In the genomic region with DNA sequence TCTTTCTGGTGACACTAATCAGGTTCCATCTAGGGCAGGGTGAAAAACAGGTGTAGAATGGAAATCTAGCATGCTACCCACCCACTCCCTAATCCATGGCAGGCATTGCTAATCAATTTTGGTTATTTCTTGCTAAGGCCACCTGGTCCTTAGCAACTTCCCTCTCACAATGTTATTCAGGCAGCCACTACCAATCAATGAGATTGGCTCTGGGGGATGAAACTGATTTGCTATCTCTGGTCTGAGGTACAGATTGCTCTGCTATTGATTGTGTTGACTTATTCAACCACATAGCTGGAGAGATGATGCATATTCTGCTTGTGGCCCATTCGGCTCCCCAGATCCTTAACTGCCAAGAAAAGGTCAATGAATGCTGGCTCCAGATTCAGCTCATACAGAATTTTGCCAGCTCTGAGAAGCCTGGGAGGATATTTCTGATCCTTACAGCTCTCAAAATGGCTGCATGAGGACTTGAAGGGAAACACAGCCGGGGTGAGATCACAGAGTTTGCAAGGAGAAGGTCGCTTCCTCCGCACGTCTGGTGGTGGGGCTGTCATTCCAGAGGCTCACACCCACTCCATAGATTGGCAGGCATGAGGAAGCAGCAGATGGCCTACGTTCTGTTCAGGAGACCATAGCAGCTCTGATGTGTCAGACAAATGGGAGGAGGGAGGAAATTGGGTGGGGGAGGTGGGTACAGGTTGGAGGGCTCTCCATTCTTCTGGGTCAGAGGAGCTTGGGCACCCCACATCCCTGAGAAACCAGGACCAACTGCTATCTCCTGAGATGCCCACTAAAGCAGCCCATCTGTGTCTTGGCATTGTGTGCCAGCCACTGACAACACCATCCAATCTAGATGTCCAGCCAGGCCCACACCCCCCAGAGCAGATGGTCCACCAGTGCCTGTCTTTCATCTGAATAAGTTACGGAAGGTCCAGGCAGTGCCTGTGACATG, we compare ENCODE assay signal across 13 cellular contexts. TPM values are rescaled to one million over a fixed set of nuclear protein-coding genes. Genes with fewer than 3 reads are reported as not detected.
DNase-seq lines count a peak whose midpoint lies in the region; ATAC-seq and TF ChIP-seq lines count a peak whose summit lies in the region.
"Had no signal": no experiment of that assay in that cellular context is flagged by ENCODE, and none has a peak within 500 bp of the region (broad histone marks: within the 10 kb centered on the region; RNA-seq: fewer than 3 reads in every experiment).

No MANE protein-coding gene starts in this region.

- peaks cover 0 to 21% (median 6%) of the 10 kb centered on the region in 4 donors for H3K4me1 ChIP-seq in stomach
- H3K4me1 ChIP-seq: A549 had no signal

- TF ChIP-seq EP300 in stomach (IDR thresholded peaks at IDR 0.05): no peak

- H3K4me3 Mint-ChIP-seq in activated T-cell treated with anti-CD3 and anti-CD28 coated beads, Interleukin-2, amount 50 U/mL, for 72 hours: peak overlapping the region in 1 of 2 donors; percentile 51
- H3K4me3 Mint-ChIP-seq in activated T-cell treated with anti-CD3 and anti-CD28 coated beads, Interleukin-2, amount 50 U/mL, for 4 hours: no peak overlapping the region
- peak overlapping the region; percentile 59 for H3K4me3 Mint-ChIP-seq in T-helper 17 cell
- no peak overlapping the region for H3K4me3 Mint-ChIP-seq in endothelial cell (ENCODE audit: unreplicated experiment)
- H3K4me3 Mint-ChIP-seq: nephron progenitor cell had no signal

- H3K27ac ChIP-seq in stomach: peak overlapping the region in 3 of 5 donors; percentile 52 to 79 (median 62)
- H3K27ac ChIP-seq: A549 had no signal

- H3K9me3 Mint-ChIP-seq in activated T-cell treated with anti-CD3 and anti-CD28 coated beads, Interleukin-2, amount 50 U/mL, for 72 hours: no peaks in the 10 kb centered on the region
- no peaks in the 10 kb centered on the region for H3K9me3 Mint-ChIP-seq in activated T-cell treated with anti-CD3 and anti-CD28 coated beads, Interleukin-2, amount 50 U/mL, for 4 hours
- no peaks in the 10 kb centered on the region for H3K9me3 Mint-ChIP-seq in endothelial cell (ENCODE audit: unreplicated experiment)
- H3K9me3 Mint-ChIP-seq: nephron progenitor cell had no signal

- TF ChIP-seq CTCF in endothelial cell (IDR thresholded peaks at IDR 0.05; ENCODE audit: unreplicated experiment) (no peak), stomach (IDR thresholded peaks at IDR 0.05) (no peak)

- 47 to 69% (median 57%) methylated on average over 6 to 7 of the region's 7 CpGs for WGBS in stomach, 5 donors

- intact Hi-C loops in stomach (cut with DNase I; ENCODE audit: low total_unique reads): no loop called here

- no peaks in the 10 kb centered on the region for H3K9me3 ChIP-seq in T-helper 17 cell (ENCODE audit: control insufficient read depth, low read length, poor library complexity, severe bottlenecking)
- H3K9me3 ChIP-seq in stomach: no peaks in the 10 kb centered on the region
- H3K9me3 ChIP-seq: A549 had no signal

- no peak for ATAC-seq in activated T-cell treated with anti-CD3 and anti-CD28 coated beads, Interleukin-2, amount 50 U/mL, for 72 hours (replicated peaks in 1 of 2)
- ATAC-seq in activated T-cell treated with anti-CD3 and anti-CD28 coated beads, Interleukin-2, amount 50 U/mL, for 4 hours: no peak
- no peak for ATAC-seq in T-helper 17 cell
- no peak for ATAC-seq in GM18868 (IDR thresholded peaks at IDR 0.05; ENCODE audit: unreplicated experiment)
- no peak for ATAC-seq in HG03139 (IDR thresholded peaks at IDR 0.05; ENCODE audit: unreplicated experiment)
- ATAC-seq: A549 had no signal

- H3K36me3 Mint-ChIP-seq in activated T-cell treated with anti-CD3 and anti-CD28 coated beads, Interleukin-2, amount 50 U/mL, for 72 hours (ENCODE audit: insufficient read depth in 2 of 2): no peaks in the 10 kb centered on the region
- H3K36me3 Mint-ChIP-seq in activated T-cell treated with anti-CD3 and anti-CD28 coated beads, Interleukin-2, amount 50 U/mL, for 4 hours (ENCODE audit: insufficient read depth): no peaks in the 10 kb centered on the region
- no peaks in the 10 kb centered on the region for H3K36me3 Mint-ChIP-seq in T-helper 17 cell (ENCODE audit: low read depth)
- no peaks in the 10 kb centered on the region for H3K36me3 Mint-ChIP-seq in endothelial cell (ENCODE audit: low read depth, unreplicated experiment)

- no peak for DNase-seq in activated T-cell treated with anti-CD3 and anti-CD28 coated beads, Interleukin-2, amount 50 U/mL, for 72 hours
- no peak for DNase-seq in activated T-cell treated with anti-CD3 and anti-CD28 coated beads, Interleukin-2, amount 50 U/mL, for 4 hours
- DNase-seq in T-helper 17 cell (no peak), endothelial cell (ENCODE audit: low spot score) (no peak), stomach (no peak)
- DNase-seq in effector CD8-positive, alpha-beta T cell (lab: John Stamatoyannopoulos, UW): no peak
- DNase-seq: activated naive CD4-positive, alpha-beta T cell; H7; NCI-H1105; nephron progenitor cell had no signal

- no peaks in the 10 kb centered on the region for H3K27me3 Mint-ChIP-seq in activated T-cell treated with anti-CD3 and anti-CD28 coated beads, Interleukin-2, amount 50 U/mL, for 72 hours (ENCODE audit: low read depth)
- H3K27me3 Mint-ChIP-seq in activated T-cell treated with anti-CD3 and anti-CD28 coated beads, Interleukin-2, amount 50 U/mL, for 4 hours (ENCODE audit: low read depth): no peaks in the 10 kb centered on the region
- no peaks in the 10 kb centered on the region for H3K27me3 Mint-ChIP-seq in T-helper 17 cell
- peaks cover 17% of the 10 kb centered on the region for H3K27me3 Mint-ChIP-seq in endothelial cell (ENCODE audit: unreplicated experiment)

- H3K27ac Mint-ChIP-seq in activated T-cell treated with anti-CD3 and anti-CD28 coated beads, Interleukin-2, amount 50 U/mL, for 72 hours: peak overlapping the region; percentile 78
- H3K27ac Mint-ChIP-seq in T-helper 17 cell: peak overlapping the region; percentile 96
- H3K27ac Mint-ChIP-seq in endothelial cell (ENCODE audit: unreplicated experiment): peak overlapping the region; percentile 20
- H3K27ac Mint-ChIP-seq: nephron progenitor cell had no signal

- TF ChIP-seq POLR2A in stomach (IDR thresholded peaks at IDR 0.05): no peak

- H3K36me3 ChIP-seq in stomach: no peaks in the 10 kb centered on the region

- H3K4me3 ChIP-seq in stomach: no peak overlapping the region
- H3K4me3 ChIP-seq: A549 had no signal

- H3K27me3 ChIP-seq in stomach: peaks cover 0 to 48% (median 18%) of the 10 kb centered on the region in 3 donors

- H3K4me1 Mint-ChIP-seq in activated T-cell treated with anti-CD3 and anti-CD28 coated beads, Interleukin-2, amount 50 U/mL, for 72 hours (ENCODE audit: low read depth): peaks cover 23% of the 10 kb centered on the region
- peaks cover 23% of the 10 kb centered on the region for H3K4me1 Mint-ChIP-seq in activated T-cell treated with anti-CD3 and anti-CD28 coated beads, Interleukin-2, amount 50 U/mL, for 4 hours (ENCODE audit: low read depth)
- H3K4me1 Mint-ChIP-seq in T-helper 17 cell: peaks cover 18% of the 10 kb centered on the region
- H3K4me1 Mint-ChIP-seq in endothelial cell (ENCODE audit: unreplicated experiment): peaks cover 22% of the 10 kb centered on the region

RNA-seq across cellular contexts. Expression of gene SEZ6, which starts 22.3 kb away (rescaled TPM):
- not detected for total RNA-seq in activated T-cell treated with anti-CD3 and anti-CD28 coated beads, Interleukin-2, amount 50 U/mL, for 72 hours
- total RNA-seq in activated T-cell treated with anti-CD3 and anti-CD28 coated beads, Interleukin-2, amount 50 U/mL, for 4 hours: not detected
- total RNA-seq in T-helper 17 cell: under 1 TPM; 0.35 to 0.47 TPM
- 0.10 TPM for total RNA-seq in endothelial cell (ENCODE audit: unreplicated experiment)
- 10 to 100 TPM in 1 of 5 donors, 1 to 10 TPM in 1, under 1 TPM in 2, not detected in 1; under 0.01 to 21.4 (median 1.4) TPM for total RNA-seq in stomach
- polyA plus RNA-seq in stomach: under 1 TPM in 2 of 3 donors, not detected in 1; 0.05 to 0.19 TPM
- polyA plus RNA-seq: A549 had no signal

RNA-seq across cellular contexts. Expression of gene PHF12, which starts 32.2 kb away (rescaled TPM):
- total RNA-seq in activated T-cell treated with anti-CD3 and anti-CD28 coated beads, Interleukin-2, amount 50 U/mL, for 72 hours: 10 to 100 TPM; 67.7 to 81.6 TPM
- total RNA-seq in activated T-cell treated with anti-CD3 and anti-CD28 coated beads, Interleukin-2, amount 50 U/mL, for 4 hours: 10 to 100 TPM; 45.2 to 48.6 (median 47.8) TPM
- total RNA-seq in T-helper 17 cell (100 to 1,000 TPM; 164 to 174 TPM), endothelial cell (ENCODE audit: unreplicated experiment) (56.1 TPM), stomach (100 to 1,000 TPM in 1 of 5 donors, 10 to 100 TPM in 4; 23.2 to 206 (median 48.5) TPM)
- 1 to 10 TPM; 8.3 to 9.8 (median 8.6) TPM for polyA plus RNA-seq in stomach

RNA-seq across cellular contexts. Expression of gene PIPOX, which starts 59.4 kb away (rescaled TPM):
- total RNA-seq in activated T-cell treated with anti-CD3 and anti-CD28 coated beads, Interleukin-2, amount 50 U/mL, for 72 hours: 10 to 100 TPM in 1 of 2 donors, 1 to 10 TPM in 1; 9.4 to 13.7 TPM
- total RNA-seq in activated T-cell treated with anti-CD3 and anti-CD28 coated beads, Interleukin-2, amount 50 U/mL, for 4 hours: 1 to 10 TPM; 1.2 to 1.7 (median 1.5) TPM
- total RNA-seq in T-helper 17 cell: 1 to 10 TPM; 2.2 to 2.5 TPM
- total RNA-seq in endothelial cell (ENCODE audit: unreplicated experiment): 3.3 TPM
- 10 to 100 TPM in 1 of 5 donors, 1 to 10 TPM in 3, not detected in 1; 1.8 to 13.8 (median 5.2) TPM for total RNA-seq in stomach
- polyA plus RNA-seq in stomach: under 1 TPM; 0.31 to 0.70 (median 0.50) TPM

Comparison
In these comparisons a context has a peak if more than half of its experiments do, and no peak if none do; other contexts are left out.
1. H3K27ac Mint-ChIP-seq: peak in every context shown above with its lines; median percentile 96 in T-helper 17 cell; 78 in activated T-cell treated with anti-CD3 and anti-CD28 coated beads, Interleukin-2, amount 50 U/mL, for 72 hours; 20 in endothelial cell.